In genomic region chr5:54443264-54443663, GRCh38 we compare ENCODE assay signal across 8 cellular contexts. TPM values are rescaled to one million over a fixed set of nuclear protein-coding genes. Genes with fewer than 3 reads are reported as not detected.
DNase-seq lines count a peak whose midpoint lies in the region; ATAC-seq, FAIRE-seq and TF ChIP-seq lines count a peak whose summit lies in the region.

No MANE protein-coding gene starts in this region.

- no peaks in the 10 kb centered on the region for H3K9me3 ChIP-seq in left ventricle myocardium inferior (replicated peaks)
- no peaks in the 10 kb centered on the region for H3K9me3 ChIP-seq in right cardiac atrium (ENCODE audit: control insufficient read depth, low read length)
- no peaks in the 10 kb centered on the region for H3K9me3 ChIP-seq in thoracic aorta

- TF ChIP-seq POLR2A in erythroblast (IDR thresholded peaks at IDR 0.05; ENCODE audit: low read length) = no peak

- peak; percentile 49 for TF ChIP-seq CTCF in left ventricle myocardium inferior (IDR thresholded peaks at IDR 0.05; ENCODE audit: borderline replicate concordance)
- TF ChIP-seq CTCF in thoracic aorta (IDR thresholded peaks at IDR 0.05) = peak; percentile 36

- intact Hi-C loops in left ventricle myocardium inferior (cut with micrococcal nuclease) = no loop called here
- intact Hi-C loops in right cardiac atrium (cut with DNase I) = no loop called here

- ATAC-seq in right cardiac atrium (no peak), thoracic aorta (ENCODE audit: insufficient number of reproducible peaks, low FRiP score, low read depth) (no peak), HG03039 (IDR thresholded peaks at IDR 0.05; ENCODE audit: unreplicated experiment) (no peak)

- FAIRE-seq in RCC 7860 (lab: Jason Lieb, UNC) = no peak

- no peaks in the 10 kb centered on the region for H3K27me3 ChIP-seq in left ventricle myocardium inferior (ENCODE audit: low read depth)
- no peaks in the 10 kb centered on the region for H3K27me3 ChIP-seq in right cardiac atrium (ENCODE audit: control insufficient read depth, insufficient read depth)
- no peaks in the 10 kb centered on the region for H3K27me3 ChIP-seq in thoracic aorta (replicated peaks; ENCODE audit: insufficient read depth)

- no peak overlapping the region for H3K4me3 ChIP-seq in left ventricle myocardium inferior
- H3K4me3 ChIP-seq in right cardiac atrium (ENCODE audit: low read length) = no peak overlapping the region
- H3K4me3 ChIP-seq in thoracic aorta = no peak overlapping the region

- no peaks in the 10 kb centered on the region for H3K36me3 ChIP-seq in left ventricle myocardium inferior
- H3K36me3 ChIP-seq in thoracic aorta = no peaks in the 10 kb centered on the region

- peaks cover 27% of the 10 kb centered on the region for H3K4me1 ChIP-seq in left ventricle myocardium inferior
- H3K4me1 ChIP-seq in right cardiac atrium (ENCODE audit: control insufficient read depth, insufficient read depth, low read length) = peaks cover 2% of the 10 kb centered on the region
- H3K4me1 ChIP-seq in thoracic aorta (ENCODE audit: control insufficient read depth in 1 of 2, low read depth in 2 of 2) = peaks cover 4 to 18% of the 10 kb centered on the region in 2 donors

- no peak overlapping the region for H3K27ac ChIP-seq in left ventricle myocardium inferior (replicated peaks)
- H3K27ac ChIP-seq in right cardiac atrium (ENCODE audit: low read length) = no peak overlapping the region
- H3K27ac ChIP-seq in thoracic aorta = no peak overlapping the region

- DNase-seq in left ventricle myocardium inferior (no peak), right cardiac atrium (no peak), NCI-H2171 treated with DMSO at 0.1 percent for 48 hours (lab: John Stamatoyannopoulos, UW) (peak; percentile 44), erythroblast (lab: John Stamatoyannopoulos, UW) (peak; percentile 29 to 32), thoracic aorta (ENCODE audit: low spot score) (no peak), T1000 (lab: John Stamatoyannopoulos, UW) (no peak), RCC 7860 (ENCODE audit: low spot score) (no peak)

RNA-seq across cellular contexts. Expression of gene HSPB3, which starts 12.2 kb away (rescaled TPM):
- total RNA-seq in left ventricle myocardium inferior (418 TPM), right cardiac atrium (100 to 1,000 TPM; 279 to 413 (median 391) TPM), thoracic aorta (under 1 TPM in 1 of 2 donors, not detected in 1; 0.95 TPM)
- polyA plus RNA-seq in right cardiac atrium = 644 TPM

Comparison
In these comparisons a context has a peak if more than half of its experiments do, and no peak if none do; other contexts are left out.
1. DNase-seq: peak in NCI-H2171 treated with DMSO at 0.1 percent for 48 hours (single experiment) and erythroblast (2 of 2); none in left ventricle myocardium inferior (single experiment), right cardiac atrium (0 of 3), thoracic aorta (single experiment), T1000 (single experiment) and RCC 7860 (single experiment).
2. RNA of gene HSPB3, which starts 12.2 kb away (total RNA-seq): 418 TPM in left ventricle myocardium inferior (single experiment) and 279 to 413 TPM in right cardiac atrium; 0.95 TPM in thoracic aorta; every median in the first group is over 100 times any median in the second.